ENCODE assay signal across 22 cellular contexts in the genomic region with DNA sequence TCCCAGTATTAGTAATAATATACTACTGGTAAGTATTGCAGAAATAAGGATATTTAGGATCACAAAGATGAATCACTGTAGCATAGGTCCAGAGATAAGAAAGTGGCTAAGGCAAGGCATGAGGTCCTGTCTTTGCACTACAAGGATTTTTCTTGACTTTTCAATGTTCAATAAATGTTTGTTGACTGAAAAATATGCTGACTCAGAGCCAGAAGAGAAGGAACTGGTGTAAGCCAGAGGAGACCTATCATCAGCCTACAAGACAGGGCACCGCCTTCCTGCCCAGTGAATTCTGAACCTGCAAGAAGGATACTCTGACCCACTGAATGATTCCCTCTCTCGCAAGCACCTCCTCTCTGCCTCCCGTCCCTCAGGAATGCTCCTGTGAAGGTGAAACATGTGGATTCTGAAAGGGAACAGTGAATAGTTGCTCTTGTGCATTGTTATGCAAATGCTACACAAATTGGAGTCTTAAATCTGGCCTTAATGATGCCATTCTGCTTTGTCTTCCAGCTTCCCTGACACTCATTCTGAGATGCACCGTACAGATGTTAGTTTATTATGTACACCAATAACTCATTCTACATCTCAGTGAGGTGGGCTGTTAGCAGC.
"Had no signal": no experiment of that assay in that cellular context is flagged by ENCODE, and none has a peak within 500 bp of the region (broad histone marks: within the 10 kb centered on the region; RNA-seq: fewer than 3 reads in every experiment).

No MANE protein-coding gene starts in this region.

- H3K36me3 Mint-ChIP-seq: activated naive CD8-positive, alpha-beta T cell; brain; naive B cell had no signal

- H3K4me1 ChIP-seq: colonic mucosa, esophagus squamous epithelium, parathyroid adenoma, stomach, testis, upper lobe of left lung had no signal

- H3K79me2 ChIP-seq: hepatocyte, parathyroid adenoma had no signal

- H3K4me3 ChIP-seq: colonic mucosa, esophagus squamous epithelium, hepatocyte, stomach, testis, upper lobe of left lung had no signal

- H3K27me3 ChIP-seq: colonic mucosa, hepatocyte, neutrophil, stomach, testis, upper lobe of left lung had no signal

- H3K27ac ChIP-seq: colonic mucosa, esophagus squamous epithelium, hepatocyte, neutrophil, parathyroid adenoma, stomach, testis, upper lobe of left lung had no signal

- H3K27me3 Mint-ChIP-seq: activated naive CD8-positive, alpha-beta T cell had no signal

- H3K9me3 ChIP-seq: colonic mucosa, esophagus squamous epithelium, neutrophil, stomach, testis, upper lobe of left lung had no signal

- H3K27ac Mint-ChIP-seq: activated CD8-positive, alpha-beta T cell treated with anti-CD3 and anti-CD28 coated beads, Interleukin-2, amount 10 ng/mL, durations not matched to agents 7 days and 5 days; activated naive CD8-positive, alpha-beta T cell; activated T-cell treated with anti-CD3 and anti-CD28 coated beads, Interleukin-2, amount 50 U/mL, for 72 hours; T-helper 1 cell treated with Interleukin-12 subunit alpha and Interleukin-12 subunit beta and Interleukin-4 antibody, amounts not matched to agents 30 μg/mL and 1 μg/mL, for 36 hours had no signal

- DNase-seq: activated CD4-positive, alpha-beta T cell treated with anti-CD3 and anti-CD28 coated beads for 48 hours; activated CD8-positive, alpha-beta memory T cell treated with anti-CD3 and anti-CD28 coated beads, Interleukin-2, amount 50 U/mL, for 4 hours; activated CD8-positive, alpha-beta T cell treated with anti-CD3 and anti-CD28 coated beads, Interleukin-2, amount 10 ng/mL, durations not matched to agents 7 days and 5 days; activated gamma-delta T cell treated with Interleukin-2 at 50 U/mL for 16 hours; activated T-cell treated with anti-CD3 and anti-CD28 coated beads, Interleukin-2, amount 50 U/mL, for 72 hours; amniotic stem cell; central memory CD4-positive, alpha-beta T cell; colonic mucosa; esophagus squamous epithelium; mammary epithelial cell; naive B cell; stimulated activated CD4-positive, alpha-beta T cell treated with anti-CD3 and anti-CD28 coated beads, Interleukin-1b, Interleukin-23, amount 100 ng/mL, for 48 hours; stomach; testis; upper lobe of left lung had no signal

- ATAC-seq: activated CD8-positive, alpha-beta T cell treated with anti-CD3 and anti-CD28 coated beads, Interleukin-2, amount 10 ng/mL, durations not matched to agents 7 days and 5 days; activated T-cell treated with anti-CD3 and anti-CD28 coated beads, Interleukin-2, amount 50 U/mL, for 72 hours; left lobe of liver had no signal

- H3K4me1 Mint-ChIP-seq: naive B cell had no signal

- H2AFZ ChIP-seq: hepatocyte, parathyroid adenoma had no signal

- H3K4me2 ChIP-seq: hepatocyte had no signal

- H3K4me3 Mint-ChIP-seq: activated CD8-positive, alpha-beta T cell treated with anti-CD3 and anti-CD28 coated beads, Interleukin-2, amount 10 ng/mL, durations not matched to agents 7 days and 5 days; activated naive CD8-positive, alpha-beta T cell; activated T-cell treated with anti-CD3 and anti-CD28 coated beads, Interleukin-2, amount 50 U/mL, for 72 hours; brain; naive B cell; T-helper 1 cell treated with Interleukin-12 subunit alpha and Interleukin-12 subunit beta and Interleukin-4 antibody, amounts not matched to agents 30 μg/mL and 1 μg/mL, for 36 hours had no signal

- H3K9ac ChIP-seq: parathyroid adenoma had no signal

- H3K36me3 ChIP-seq: colonic mucosa, esophagus squamous epithelium, neutrophil, stomach, upper lobe of left lung had no signal
